Comparison of ENCODE assay signal across 2 cellular contexts in genomic region chr7:121302214-121302745, GRCh38.
TF ChIP-seq lines count a peak whose summit lies in the region.

No MANE protein-coding gene starts in this region.

TF ChIP-seq in HCT116, 20 proteins besides CTCF, POLR2A, EP300 and RAD21 (continued from another document):
- peak; percentile 65; the same call in 1 of the 2 replicates for TF ChIP-seq SIN3A (IDR thresholded peaks at IDR 0.05; ENCODE audit: low read depth)
- peak; percentile 93 for TF ChIP-seq TCF7L2 (IDR thresholded peaks at IDR 0.05; ENCODE audit: borderline replicate concordance, extremely low read depth, insufficient read depth, insufficient read length)
- TF ChIP-seq CBX3 (IDR thresholded peaks at IDR 0.05; ENCODE audit: low read depth): peak; percentile 95
- TF ChIP-seq, protein P1, sequence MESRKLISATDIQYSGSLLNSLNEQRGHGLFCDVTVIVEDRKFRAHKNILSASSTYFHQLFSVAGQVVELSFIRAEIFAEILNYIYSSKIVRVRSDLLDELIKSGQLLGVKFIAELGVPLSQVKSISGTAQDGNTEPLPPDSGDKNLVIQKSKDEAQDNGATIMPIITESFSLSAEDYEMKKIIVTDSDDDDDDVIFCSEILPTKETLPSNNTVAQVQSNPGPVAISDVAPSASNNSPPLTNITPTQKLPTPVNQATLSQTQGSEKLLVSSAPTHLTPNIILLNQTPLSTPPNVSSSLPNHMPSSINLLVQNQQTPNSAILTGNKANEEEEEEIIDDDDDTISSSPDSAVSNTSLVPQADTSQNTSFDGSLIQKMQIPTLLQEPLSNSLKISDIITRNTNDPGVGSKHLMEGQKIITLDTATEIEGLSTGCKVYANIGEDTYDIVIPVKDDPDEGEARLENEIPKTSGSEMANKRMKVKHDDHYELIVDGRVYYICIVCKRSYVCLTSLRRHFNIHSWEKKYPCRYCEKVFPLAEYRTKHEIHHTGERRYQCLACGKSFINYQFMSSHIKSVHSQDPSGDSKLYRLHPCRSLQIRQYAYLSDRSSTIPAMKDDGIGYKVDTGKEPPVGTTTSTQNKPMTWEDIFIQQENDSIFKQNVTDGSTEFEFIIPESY (IDR thresholded peaks at IDR 0.05; ENCODE audit: extremely low read depth, insufficient replicate concordance, low read length): peak; percentile 72
- TF ChIP-seq FOSL1 (IDR thresholded peaks at IDR 0.05; ENCODE audit: low read depth): peak; percentile 98
- TF ChIP-seq, protein P2, sequence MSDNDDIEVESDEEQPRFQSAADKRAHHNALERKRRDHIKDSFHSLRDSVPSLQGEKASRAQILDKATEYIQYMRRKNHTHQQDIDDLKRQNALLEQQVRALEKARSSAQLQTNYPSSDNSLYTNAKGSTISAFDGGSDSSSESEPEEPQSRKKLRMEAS (IDR thresholded peaks at IDR 0.05): peak; percentile 88
- peak; percentile 46 for TF ChIP-seq YY1 (IDR thresholded peaks at IDR 0.05; ENCODE audit: extremely low read depth, insufficient replicate concordance, low read depth, low read length)
- TF ChIP-seq EGR1 (IDR thresholded peaks at IDR 0.05; ENCODE audit: low read depth): peak; percentile 31; the same call in 1 of the 2 replicates
- no peak; the same call in 1 of the 2 replicates for TF ChIP-seq ELF1 (IDR thresholded peaks at IDR 0.05; ENCODE audit: borderline replicate concordance, low read depth)
- TF ChIP-seq, protein P3, sequence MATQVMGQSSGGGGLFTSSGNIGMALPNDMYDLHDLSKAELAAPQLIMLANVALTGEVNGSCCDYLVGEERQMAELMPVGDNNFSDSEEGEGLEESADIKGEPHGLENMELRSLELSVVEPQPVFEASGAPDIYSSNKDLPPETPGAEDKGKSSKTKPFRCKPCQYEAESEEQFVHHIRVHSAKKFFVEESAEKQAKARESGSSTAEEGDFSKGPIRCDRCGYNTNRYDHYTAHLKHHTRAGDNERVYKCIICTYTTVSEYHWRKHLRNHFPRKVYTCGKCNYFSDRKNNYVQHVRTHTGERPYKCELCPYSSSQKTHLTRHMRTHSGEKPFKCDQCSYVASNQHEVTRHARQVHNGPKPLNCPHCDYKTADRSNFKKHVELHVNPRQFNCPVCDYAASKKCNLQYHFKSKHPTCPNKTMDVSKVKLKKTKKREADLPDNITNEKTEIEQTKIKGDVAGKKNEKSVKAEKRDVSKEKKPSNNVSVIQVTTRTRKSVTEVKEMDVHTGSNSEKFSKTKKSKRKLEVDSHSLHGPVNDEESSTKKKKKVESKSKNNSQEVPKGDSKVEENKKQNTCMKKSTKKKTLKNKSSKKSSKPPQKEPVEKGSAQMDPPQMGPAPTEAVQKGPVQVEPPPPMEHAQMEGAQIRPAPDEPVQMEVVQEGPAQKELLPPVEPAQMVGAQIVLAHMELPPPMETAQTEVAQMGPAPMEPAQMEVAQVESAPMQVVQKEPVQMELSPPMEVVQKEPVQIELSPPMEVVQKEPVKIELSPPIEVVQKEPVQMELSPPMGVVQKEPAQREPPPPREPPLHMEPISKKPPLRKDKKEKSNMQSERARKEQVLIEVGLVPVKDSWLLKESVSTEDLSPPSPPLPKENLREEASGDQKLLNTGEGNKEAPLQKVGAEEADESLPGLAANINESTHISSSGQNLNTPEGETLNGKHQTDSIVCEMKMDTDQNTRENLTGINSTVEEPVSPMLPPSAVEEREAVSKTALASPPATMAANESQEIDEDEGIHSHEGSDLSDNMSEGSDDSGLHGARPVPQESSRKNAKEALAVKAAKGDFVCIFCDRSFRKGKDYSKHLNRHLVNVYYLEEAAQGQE (IDR thresholded peaks at IDR 0.05; ENCODE audit: low read depth): no peak
- peak; percentile 68; the same call in 1 of the 2 replicates for TF ChIP-seq CEBPB (IDR thresholded peaks at IDR 0.05; ENCODE audit: low read depth)
- peak; percentile 88 for TF ChIP-seq POLR2AphosphoS5 (IDR thresholded peaks at IDR 0.05; ENCODE audit: low read depth, low read length)

TF ChIP-seq in HepG2, 621 proteins besides CTCF, POLR2A, EP300 and RAD21 (continued from another document):
- TF ChIP-seq, protein P4, sequence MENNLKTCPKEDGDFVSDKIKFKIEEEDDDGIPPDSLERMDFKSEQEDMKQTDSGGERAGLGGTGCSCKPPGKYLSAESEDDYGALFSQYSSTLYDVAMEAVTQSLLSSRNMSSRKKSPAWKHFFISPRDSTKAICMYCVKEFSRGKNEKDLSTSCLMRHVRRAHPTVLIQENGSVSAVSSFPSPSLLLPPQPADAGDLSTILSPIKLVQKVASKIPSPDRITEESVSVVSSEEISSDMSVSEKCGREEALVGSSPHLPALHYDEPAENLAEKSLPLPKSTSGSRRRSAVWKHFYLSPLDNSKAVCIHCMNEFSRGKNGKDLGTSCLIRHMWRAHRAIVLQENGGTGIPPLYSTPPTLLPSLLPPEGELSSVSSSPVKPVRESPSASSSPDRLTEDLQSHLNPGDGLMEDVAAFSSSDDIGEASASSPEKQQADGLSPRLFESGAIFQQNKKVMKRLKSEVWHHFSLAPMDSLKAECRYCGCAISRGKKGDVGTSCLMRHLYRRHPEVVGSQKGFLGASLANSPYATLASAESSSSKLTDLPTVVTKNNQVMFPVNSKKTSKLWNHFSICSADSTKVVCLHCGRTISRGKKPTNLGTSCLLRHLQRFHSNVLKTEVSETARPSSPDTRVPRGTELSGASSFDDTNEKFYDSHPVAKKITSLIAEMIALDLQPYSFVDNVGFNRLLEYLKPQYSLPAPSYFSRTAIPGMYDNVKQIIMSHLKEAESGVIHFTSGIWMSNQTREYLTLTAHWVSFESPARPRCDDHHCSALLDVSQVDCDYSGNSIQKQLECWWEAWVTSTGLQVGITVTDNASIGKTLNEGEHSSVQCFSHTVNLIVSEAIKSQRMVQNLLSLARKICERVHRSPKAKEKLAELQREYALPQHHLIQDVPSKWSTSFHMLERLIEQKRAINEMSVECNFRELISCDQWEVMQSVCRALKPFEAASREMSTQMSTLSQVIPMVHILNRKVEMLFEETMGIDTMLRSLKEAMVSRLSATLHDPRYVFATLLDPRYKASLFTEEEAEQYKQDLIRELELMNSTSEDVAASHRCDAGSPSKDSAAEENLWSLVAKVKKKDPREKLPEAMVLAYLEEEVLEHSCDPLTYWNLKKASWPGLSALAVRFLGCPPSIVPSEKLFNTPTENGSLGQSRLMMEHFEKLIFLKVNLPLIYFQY (CRISPR knock-in tag; IDR thresholded peaks at IDR 0.05; ENCODE audit: borderline replicate concordance): no peak
- TF ChIP-seq ZNF772 (CRISPR knock-in tag; IDR thresholded peaks at IDR 0.05) (no peak), ZNF780A (CRISPR knock-in tag; IDR thresholded peaks at IDR 0.05) (no peak), SOX5 (CRISPR knock-in tag; IDR thresholded peaks at IDR 0.05; ENCODE audit: borderline replicate concordance) (no peak), PRMT3 (CRISPR knock-in tag; IDR thresholded peaks at IDR 0.05; ENCODE audit: borderline replicate concordance, low read depth) (no peak), MYPOP (CRISPR knock-in tag; IDR thresholded peaks at IDR 0.05) (no peak), ZNF20 (CRISPR knock-in tag; IDR thresholded peaks at IDR 0.05) (no peak), ZNF547 (CRISPR knock-in tag; IDR thresholded peaks at IDR 0.05) (no peak), SPEN (CRISPR knock-in tag; IDR thresholded peaks at IDR 0.05; ENCODE audit: low read depth) (no peak), ZNF3 (CRISPR knock-in tag; IDR thresholded peaks at IDR 0.05) (no peak), ZNF142 (CRISPR knock-in tag; IDR thresholded peaks at IDR 0.05) (no peak), TCF7 (IDR thresholded peaks at IDR 0.05; ENCODE audit: low read depth) (no peak)
- TF ChIP-seq, protein P5, sequence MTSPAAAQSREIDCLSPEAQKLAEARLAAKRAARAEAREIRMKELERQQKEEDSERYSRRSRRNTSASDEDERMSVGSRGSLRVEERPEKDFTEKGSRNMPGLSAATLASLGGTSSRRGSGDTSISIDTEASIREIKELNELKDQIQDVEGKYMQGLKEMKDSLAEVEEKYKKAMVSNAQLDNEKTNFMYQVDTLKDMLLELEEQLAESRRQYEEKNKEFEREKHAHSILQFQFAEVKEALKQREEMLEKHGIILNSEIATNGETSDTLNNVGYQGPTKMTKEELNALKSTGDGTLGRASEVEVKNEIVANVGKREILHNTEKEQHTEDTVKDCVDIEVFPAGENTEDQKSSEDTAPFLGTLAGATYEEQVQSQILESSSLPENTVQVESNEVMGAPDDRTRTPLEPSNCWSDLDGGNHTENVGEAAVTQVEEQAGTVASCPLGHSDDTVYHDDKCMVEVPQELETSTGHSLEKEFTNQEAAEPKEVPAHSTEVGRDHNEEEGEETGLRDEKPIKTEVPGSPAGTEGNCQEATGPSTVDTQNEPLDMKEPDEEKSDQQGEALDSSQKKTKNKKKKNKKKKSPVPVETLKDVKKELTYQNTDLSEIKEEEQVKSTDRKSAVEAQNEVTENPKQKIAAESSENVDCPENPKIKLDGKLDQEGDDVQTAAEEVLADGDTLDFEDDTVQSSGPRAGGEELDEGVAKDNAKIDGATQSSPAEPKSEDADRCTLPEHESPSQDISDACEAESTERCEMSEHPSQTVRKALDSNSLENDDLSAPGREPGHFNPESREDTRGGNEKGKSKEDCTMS (CRISPR knock-in tag; conservative IDR thresholded peaks at IDR 0.05): no peak
